ENCODE assay signal across 18 cellular contexts in genomic region chr5:151805414-151806225, GRCh38. TPM values are rescaled to one million over a fixed set of nuclear protein-coding genes. Genes with fewer than 3 reads are reported as not detected.
DNase-seq lines count a peak whose midpoint lies in the region; ATAC-seq, FAIRE-seq and TF ChIP-seq lines count a peak whose summit lies in the region.
"Had no signal": no experiment of that assay in that cellular context is flagged by ENCODE, and none has a peak within 500 bp of the region (broad histone marks: within the 10 kb centered on the region; RNA-seq: fewer than 3 reads in every experiment).

No MANE protein-coding gene starts in this region.

- TF ChIP-seq CTCF in AG10803 (conservative IDR thresholded peaks at IDR 0.05; ENCODE audit: low read length) (0 out of 2 replicates have a peak, but pooled peaks have one; percentile 5), astrocyte of the spinal cord (IDR thresholded peaks at IDR 0.05; ENCODE audit: low read depth, low read length) (no peak)

- peaks cover 16% of the 10 kb centered on the region for H3K79me1 ChIP-seq in mesenchymal stem cell (replicated peaks; ENCODE audit: low read length, poor library complexity, severe bottlenecking)

- in situ Hi-C loops in astrocyte of the spinal cord (cut with HindIII; ENCODE audit: low sequenced_read_pairs) = no loop called here

- H3K36me3 ChIP-seq in mesenchymal stem cell (ENCODE audit: control insufficient read depth in 1 of 2, insufficient read depth in 2 of 2, low read depth in 1 of 2, low read length in 2 of 2) = peaks cover 14 to 73% of the 10 kb centered on the region in 2 experiments

- DNase-seq in AG10803 (ENCODE audit: low read depth) (peak; percentile 96), GM18507 (ENCODE audit: extremely low spot score, insufficient read length, low read depth) (no peak), astrocyte of the spinal cord (ENCODE audit: low read depth, low spot score) (peak; percentile 63), mesenchymal stem cell (peak; percentile 16), amniotic stem cell (lab: John Stamatoyannopoulos, UW) (no peak), HuH-7 (ENCODE audit: low spot score) (no peak)
- DNase-seq: activated CD8-positive, alpha-beta memory T cell treated with anti-CD3 and anti-CD28 coated beads, Interleukin-2, amount 50 U/mL, for 48 hours; Kasumi-1; NCI-H345; PC-9; T1000 had no signal

- no peak overlapping the region for H3K18ac ChIP-seq in mesenchymal stem cell (ENCODE audit: low read depth in 1 of 2, low read length in 2 of 2)

- H2AFZ ChIP-seq in mesenchymal stem cell (ENCODE audit: low read depth, low read length) = no peak overlapping the region
- H2AFZ ChIP-seq: neural progenitor cell, PC-9 had no signal

- no peak overlapping the region for H3K9ac ChIP-seq in mesenchymal stem cell (ENCODE audit: low read length)
- H3K9ac ChIP-seq: neural progenitor cell had no signal

- no peaks in the 10 kb centered on the region for H3K9me3 ChIP-seq in mesenchymal stem cell (ENCODE audit: control insufficient read depth, low read length)
- H3K9me3 ChIP-seq: breast epithelium had no signal

- H2AK5ac ChIP-seq in mesenchymal stem cell (ENCODE audit: low read length, severe bottlenecking) = no peak overlapping the region

- H3K27ac ChIP-seq in mesenchymal stem cell (ENCODE audit: low read length, poor library complexity, severe bottlenecking) = no peak overlapping the region
- H3K27ac ChIP-seq: neural progenitor cell, PC-9 had no signal

- no peak overlapping the region for H3K4me2 ChIP-seq in mesenchymal stem cell (ENCODE audit: low read length, poor library complexity, severe bottlenecking)
- H3K4me2 ChIP-seq: neural progenitor cell, PC-9 had no signal

- H2BK12ac ChIP-seq in mesenchymal stem cell (ENCODE audit: low read length in 2 of 2) = no peak overlapping the region

- no peak overlapping the region for H3K4me3 ChIP-seq in AG10803 (ENCODE audit: low read length)
- no peak overlapping the region for H3K4me3 ChIP-seq in astrocyte of the spinal cord (ENCODE audit: low read depth, low read length)
- no peak overlapping the region for H3K4me3 ChIP-seq in mesenchymal stem cell (ENCODE audit: insufficient read depth in 1 of 2, low read depth in 1 of 2, low read length in 2 of 2)
- H3K4me3 ChIP-seq: breast epithelium, neural progenitor cell, PC-9 had no signal

- H4K91ac ChIP-seq in mesenchymal stem cell (ENCODE audit: low read length) = no peak overlapping the region

- no peak overlapping the region for H3K14ac ChIP-seq in mesenchymal stem cell (ENCODE audit: low read length in 2 of 2)

- H3K27me3 ChIP-seq in mesenchymal stem cell (ENCODE audit: control insufficient read depth in 1 of 2, insufficient read depth in 1 of 2, low read length in 2 of 2) = no peaks in the 10 kb centered on the region
- H3K27me3 ChIP-seq: breast epithelium, neural progenitor cell had no signal

- peaks cover 6% of the 10 kb centered on the region for H3K4me1 ChIP-seq in mesenchymal stem cell (ENCODE audit: control insufficient read depth, insufficient read depth, low read depth, low read length)
- H3K4me1 ChIP-seq: breast epithelium, neural progenitor cell had no signal

- H3K23ac ChIP-seq in mesenchymal stem cell (ENCODE audit: low read length in 2 of 2) = no peak overlapping the region

- no peak for ATAC-seq in HG03108 (IDR thresholded peaks at IDR 0.05; ENCODE audit: unreplicated experiment)
- no peak for ATAC-seq in HG03457 (IDR thresholded peaks at IDR 0.05; ENCODE audit: unreplicated experiment)
- ATAC-seq: HCT116 had no signal

- no peak overlapping the region for H2BK5ac ChIP-seq in mesenchymal stem cell (ENCODE audit: low read depth, low read length, poor library complexity, severe bottlenecking)

- peak; percentile 26 for FAIRE-seq in GM18507 (lab: Jason Lieb, UNC)
- FAIRE-seq: endothelial cell of umbilical vein, keratinocyte had no signal

- no peak overlapping the region for H4K8ac ChIP-seq in mesenchymal stem cell (ENCODE audit: low read length)

- no peak overlapping the region for H2BK15ac ChIP-seq in mesenchymal stem cell (ENCODE audit: low read depth, poor library complexity, severe bottlenecking)

- H3K4ac ChIP-seq in mesenchymal stem cell (ENCODE audit: low read depth in 1 of 2, low read length in 2 of 2) = no peak overlapping the region

- no peak overlapping the region for H2BK120ac ChIP-seq in mesenchymal stem cell (ENCODE audit: low read depth, low read length)

- over 99% methylated on average over 3 of the region's 3 CpGs for WGBS in mesenchymal stem cell

RNA-seq across cellular contexts. Expression of gene G3BP1, which starts 33.9 kb away (rescaled TPM):
- 50.3 TPM for polyA plus RNA-seq in mesenchymal stem cell (2013, experiment 1 of 2)
- polyA plus RNA-seq in mesenchymal stem cell (2013, experiment 2 of 2) = 51.5 TPM

RNA-seq across cellular contexts. Expression of gene ATOX1, which starts 47.2 kb away (rescaled TPM):
- polyA plus RNA-seq in mesenchymal stem cell (2013, experiment 1 of 2) = 310 TPM
- 311 TPM for polyA plus RNA-seq in mesenchymal stem cell (2013, experiment 2 of 2)

Comparison
In these comparisons a context has a peak if more than half of its experiments do, and no peak if none do; other contexts are left out.
1. DNase-seq: peak in AG10803 (single experiment), astrocyte of the spinal cord (single experiment) and mesenchymal stem cell (single experiment); none in GM18507 (single experiment), amniotic stem cell (single experiment) and HuH-7 (single experiment).